Comparison of ENCODE assay signal across 26 cellular contexts in genomic region chr1:74091371-74091770, GRCh38.
"Had no signal": no experiment of that assay in that cellular context is flagged by ENCODE, and none has a peak within 500 bp of the region (broad histone marks: within the 10 kb centered on the region; RNA-seq: fewer than 3 reads in every experiment).

No MANE protein-coding gene starts in this region.

- H3K4me3 ChIP-seq: stomach, suprapubic skin, testis, thoracic aorta, thyroid gland, tibial artery, tibial nerve, transverse colon, upper lobe of left lung, upper lobe of right lung, uterus, vagina had no signal

- H3K27ac ChIP-seq: stomach, suprapubic skin, testis, thoracic aorta, thyroid gland, tibial artery, tibial nerve, transverse colon, upper lobe of left lung, upper lobe of right lung, uterus, vagina had no signal

- H3K9me3 ChIP-seq: testis, thoracic aorta, thyroid gland, transverse colon, upper lobe of right lung, uterus, vagina had no signal

- H3K27me3 ChIP-seq: stomach, suprapubic skin, testis, thyroid gland, tibial artery, tibial nerve, transverse colon, upper lobe of left lung, upper lobe of right lung, uterus, vagina had no signal

- DNase-seq: stimulated activated CD4-positive, alpha-beta T cell treated with anti-CD3 and anti-CD28 coated beads, Interleukin-2, amount 100 ng/mL, for 48 hours; stimulated activated CD4-positive, alpha-beta T cell treated with anti-CD3 and anti-CD28 coated beads, Interleukin-4, amount 100 ng/mL, for 1 hour; stimulated activated CD4-positive, alpha-beta T cell treated with anti-CD3 and anti-CD28 coated beads, Interleukin-4, amount 100 ng/mL, for 24 hours; stimulated activated CD4-positive, alpha-beta T cell treated with anti-CD3 and anti-CD28 coated beads, Interleukin-4, amount 100 ng/mL, for 4 hours; stimulated activated CD8-positive, alpha-beta memory T cell treated with anti-CD3 and anti-CD28 coated beads, Interleukin-4, amount 100 ng/mL, for 48 hours; stimulated activated naive B cell treated with anti-CD40 and anti-IgM and Interleukin-4, amounts not matched to agents 10 μg/mL and 1 μg/mL and 100 μg/mL, for 72 hours; stimulated activated naive CD4-positive, alpha-beta T cell; stimulated activated naive CD4-positive, alpha-beta T cell treated with Interleukin-2 at 50 U/mL for 16 hours; stimulated activated naive CD8-positive, alpha-beta T cell treated with anti-CD3 and anti-CD28 coated beads, Interleukin-15, amount 100 ng/mL, for 72 hours; stimulated activated naive CD8-positive, alpha-beta T cell treated with anti-CD3 and anti-CD28 coated beads, Interleukin-15, Interleukin-2, amounts not matched to agents 100 U/mL and 50 U/mL, for 24 hours; stomach; substantia nigra; testis; thyroid gland; tibial artery; transverse colon; trophoblast cell; upper lobe of left lung; upper lobe of right lung; uterus had no signal

- ATAC-seq: stimulated activated effector memory CD8-positive, alpha-beta T cell treated with anti-CD3 and anti-CD28 coated beads, Interleukin-12 subunit alpha, Interleukin-12 subunit beta, amount 100 ng/mL, for 72 hours; stimulated activated memory B cell treated with anti-CD40 and anti-IgM and Interleukin-4, amounts not matched to agents 10 μg/mL and 1 μg/mL and 100 μg/mL, for 72 hours; stimulated activated naive B cell treated with anti-CD40 and anti-IgM and Interleukin-4, amounts not matched to agents 10 μg/mL and 1 μg/mL and 100 μg/mL, for 72 hours; stimulated activated naive CD8-positive, alpha-beta T cell treated with anti-CD3 and anti-CD28 coated beads, Interleukin-15, amount 100 ng/mL, for 72 hours; stimulated activated naive CD8-positive, alpha-beta T cell treated with anti-CD3 and anti-CD28 coated beads, Interleukin-15, Interleukin-2, amounts not matched to agents 100 U/mL and 50 U/mL, for 24 hours; upper lobe of right lung had no signal

- H3K36me3 ChIP-seq: stomach, suprapubic skin, thoracic aorta, thyroid gland, tibial artery, tibial nerve, transverse colon, upper lobe of left lung, upper lobe of right lung, uterus, vagina had no signal

- H3K4me1 ChIP-seq: stomach, suprapubic skin, testis, thyroid gland, tibial artery, tibial nerve, transverse colon, upper lobe of left lung, upper lobe of right lung, uterus, vagina had no signal
